Comparison of ENCODE assay signal across 1 cellular context in the genomic region with DNA sequence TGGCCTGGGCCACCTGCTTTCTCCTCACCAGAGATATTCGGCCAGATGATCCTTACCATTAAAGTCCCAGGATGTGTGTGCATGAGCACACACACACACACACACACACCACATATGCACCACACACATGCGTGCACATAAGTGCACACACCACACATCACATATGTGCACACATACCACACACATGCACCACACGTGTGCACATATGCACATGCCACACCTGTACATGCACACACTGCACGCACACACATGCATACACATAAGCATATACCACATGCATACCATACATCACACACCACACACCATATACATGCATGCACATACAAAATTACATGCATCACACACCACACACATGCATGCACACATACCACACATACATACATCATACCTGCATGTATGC.
TF ChIP-seq lines count a peak whose summit lies in the region.

No MANE protein-coding gene starts in this region.

TF ChIP-seq in WTC11, 78 proteins besides CTCF, POLR2A, EP300 and RAD21 (continued from another document):
- TF ChIP-seq ZNF263 (CRISPR knock-in tag; IDR thresholded peaks at IDR 0.05; ENCODE audit: low read depth): no peak
